Comparison of ENCODE assay signal across 2 cellular contexts in the genomic region with DNA sequence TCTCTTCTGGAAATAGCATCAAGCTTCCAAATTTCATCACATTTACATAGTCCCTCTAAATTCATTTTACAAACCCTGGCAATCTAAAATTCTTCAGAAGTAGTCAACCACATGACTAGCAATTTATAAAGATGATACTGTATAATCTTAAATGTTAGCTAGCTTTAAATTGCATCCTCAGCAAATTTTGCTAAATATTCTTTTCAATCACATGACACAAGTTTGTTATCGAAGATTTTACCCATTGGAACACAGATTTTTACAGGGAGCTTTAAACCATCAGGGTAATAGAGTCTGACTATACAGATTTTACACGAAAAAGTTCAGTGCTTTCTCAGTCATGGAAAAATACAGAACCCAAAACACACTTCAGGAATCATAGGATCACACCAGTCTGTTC.
TF ChIP-seq lines count a peak whose summit lies in the region.

No MANE protein-coding gene starts in this region.

TF ChIP-seq in A549, 52 proteins besides CTCF, POLR2A, EP300 and RAD21:
- TF ChIP-seq ZSCAN20 (CRISPR knock-in tag; IDR thresholded peaks at IDR 0.05) (no peak), NFE2L2 (conservative IDR thresholded peaks at IDR 0.05; ENCODE audit: low read length) (no peak), MAFK (IDR thresholded peaks at IDR 0.05; ENCODE audit: partially characterized antibody) (peak; percentile 82), CHD4 (IDR thresholded peaks at IDR 0.05; ENCODE audit: borderline replicate concordance) (no peak)
- TF ChIP-seq, protein P1, sequence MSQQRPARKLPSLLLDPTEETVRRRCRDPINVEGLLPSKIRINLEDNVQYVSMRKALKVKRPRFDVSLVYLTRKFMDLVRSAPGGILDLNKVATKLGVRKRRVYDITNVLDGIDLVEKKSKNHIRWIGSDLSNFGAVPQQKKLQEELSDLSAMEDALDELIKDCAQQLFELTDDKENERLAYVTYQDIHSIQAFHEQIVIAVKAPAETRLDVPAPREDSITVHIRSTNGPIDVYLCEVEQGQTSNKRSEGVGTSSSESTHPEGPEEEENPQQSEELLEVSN (IDR thresholded peaks at IDR 0.05; ENCODE audit: borderline replicate concordance, low read depth) = no peak

TF ChIP-seq in H1, 55 proteins besides CTCF, POLR2A, EP300 and RAD21:
- peak; percentile 81 for TF ChIP-seq MAFK (IDR thresholded peaks at IDR 0.05; ENCODE audit: low read depth, low read length)
- TF ChIP-seq CHD1 (IDR thresholded peaks at IDR 0.05; ENCODE audit: low read depth, low read length) = no peak
TF ChIP-seq in H1: peak in this region for 1.
